8 cellular contexts compared by ENCODE assay signal in the genomic region with DNA sequence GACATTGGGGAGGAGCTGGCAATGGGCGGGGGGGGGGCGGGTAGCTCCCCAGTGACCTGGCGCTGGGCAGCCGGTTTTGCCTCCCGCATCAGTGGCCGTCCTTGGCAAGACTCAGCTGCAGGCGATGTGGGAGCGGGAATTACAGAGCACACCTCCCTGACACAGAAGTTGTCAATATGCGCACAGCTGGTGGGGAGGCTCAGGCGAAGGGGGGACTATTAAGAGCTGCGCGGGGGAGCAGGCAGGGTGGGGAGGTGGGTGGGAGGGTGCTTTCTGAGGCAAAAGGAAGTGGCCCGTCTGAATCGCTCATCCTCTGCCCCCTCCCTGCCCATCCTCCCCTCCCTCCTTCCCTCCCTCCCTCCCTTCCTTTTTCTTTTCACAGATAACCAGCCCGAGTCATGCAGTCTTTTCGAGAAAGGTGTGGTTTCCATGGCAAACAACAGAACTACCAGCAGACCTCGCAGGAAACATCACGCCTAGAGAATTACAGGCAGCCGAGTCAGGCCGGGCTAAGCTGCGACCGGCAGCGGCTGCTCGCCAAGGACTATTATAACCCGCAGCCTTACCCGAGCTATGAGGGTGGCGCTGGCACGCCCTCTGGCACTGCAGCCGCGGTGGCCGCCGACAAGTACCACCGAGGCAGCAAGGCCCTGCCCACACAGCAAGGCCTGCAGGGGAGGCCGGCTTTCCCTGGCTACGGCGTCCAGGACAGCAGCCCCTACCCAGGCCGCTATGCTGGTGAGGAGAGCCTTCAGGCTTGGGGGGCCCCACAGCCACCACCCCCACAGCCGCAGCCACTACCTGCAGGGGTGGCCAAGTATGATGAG. TPM values are rescaled to one million over a fixed set of nuclear protein-coding genes. Genes with fewer than 3 reads are reported as not detected.
DNase-seq lines count a peak whose midpoint lies in the region; ATAC-seq and TF ChIP-seq lines count a peak whose summit lies in the region.

No MANE protein-coding gene starts in this region.

- no peaks in the 10 kb centered on the region for H3K36me3 Mint-ChIP-seq in WTC11
- H3K36me3 Mint-ChIP-seq in natural killer cell treated with Interleukin-12 subunit alpha and Interleukin-12 subunit beta and Interleukin-15 and Interleukin-18, amount 100 ng/mL, for 72 hours, result no peaks in the 10 kb centered on the region

- H3K27me3 ChIP-seq in dorsolateral prefrontal cortex, result no peaks in the 10 kb centered on the region
- H3K27me3 ChIP-seq in aorta (ENCODE audit: control insufficient read depth in 1 of 2, insufficient read depth in 2 of 2, low read length in 1 of 2), result no peaks in the 10 kb centered on the region

- peaks cover 41% of the 10 kb centered on the region for H3K4me1 Mint-ChIP-seq in WTC11
- H3K4me1 Mint-ChIP-seq in natural killer cell treated with Interleukin-12 subunit alpha and Interleukin-12 subunit beta and Interleukin-15 and Interleukin-18, amount 100 ng/mL, for 72 hours (ENCODE audit: low read depth in 2 of 2), result peaks cover 24% of the 10 kb centered on the region in 2 donors

- peak; percentile 62 for ATAC-seq in HG02678 (IDR thresholded peaks at IDR 0.05; ENCODE audit: unreplicated experiment)
- ATAC-seq in WTC11, result peak; percentile 42
- peak; percentile 77 to 83 for ATAC-seq in natural killer cell treated with Interleukin-12 subunit alpha and Interleukin-12 subunit beta and Interleukin-15 and Interleukin-18, amount 100 ng/mL, for 72 hours
- no peak for ATAC-seq in GM21737 (IDR thresholded peaks at IDR 0.05; ENCODE audit: unreplicated experiment)
- ATAC-seq in aorta (ENCODE audit: low FRiP score), result no peak

- intact Hi-C loops in dorsolateral prefrontal cortex (cut with DNase I) (loop anchor here in 1 of 2 donors (5.0 kb wide), 1 partner anchor 110 kb away; a partner anchor contains a TSS), aorta (cut with DNase I) (no loop called here)

- peak overlapping the region; percentile 55 to 96 (median 85) for H3K27ac ChIP-seq in dorsolateral prefrontal cortex
- H3K27ac ChIP-seq in aorta (ENCODE audit: low read depth in 1 of 2, low read length in 2 of 2), result no peak overlapping the region

- TF ChIP-seq CTCF in WTC11 (IDR thresholded peaks at IDR 0.05), result no peak
- TF ChIP-seq CTCF in dorsolateral prefrontal cortex (IDR thresholded peaks at IDR 0.05 in 54 of 56, conservative IDR thresholded peaks at IDR 0.05 in 2 of 56; ENCODE audit: low read depth in 1 of 56, partially characterized antibody in 56 of 56), result peak in 40 of 56 donors; percentile 11 to 52 (median 22)

- no peaks in the 10 kb centered on the region for H3K4me1 ChIP-seq in aorta (ENCODE audit: control insufficient read depth in 1 of 2, insufficient read depth in 2 of 2, low read length in 2 of 2)

- DNase-seq in WTC11 (ENCODE audit: low spot score), result peak; percentile 36
- peak in 9 of 10 donors; percentile 58 to 78 (median 73) for DNase-seq in dorsolateral prefrontal cortex
- no peak for DNase-seq in natural killer cell treated with Interleukin-12 subunit alpha and Interleukin-12 subunit beta and Interleukin-15 and Interleukin-18, amount 100 ng/mL, for 72 hours (ENCODE audit: low spot score)
- no peak for DNase-seq in aorta
- DNase-seq in DMS79 treated with DMSO at 0.1 percent for 48 hours (lab: John Stamatoyannopoulos, UW), result no peak
- no peak for DNase-seq in NCI-H128 (lab: John Stamatoyannopoulos, UW; ENCODE audit: unreplicated experiment)

- WGBS in aorta, 2 donors, result 66 to 74% methylated on average over 37 to 38 of the region's 38 CpGs

- no peak overlapping the region for H3K27ac Mint-ChIP-seq in WTC11
- peak overlapping the region in 1 of 2 donors; percentile 50 for H3K27ac Mint-ChIP-seq in natural killer cell treated with Interleukin-12 subunit alpha and Interleukin-12 subunit beta and Interleukin-15 and Interleukin-18, amount 100 ng/mL, for 72 hours

- no peaks in the 10 kb centered on the region for H3K9me3 ChIP-seq in aorta (ENCODE audit: control insufficient read depth, low read length)

- H3K4me3 Mint-ChIP-seq in WTC11, result peak overlapping the region; percentile 49
- H3K4me3 Mint-ChIP-seq in natural killer cell treated with Interleukin-12 subunit alpha and Interleukin-12 subunit beta and Interleukin-15 and Interleukin-18, amount 100 ng/mL, for 72 hours, result peak overlapping the region; percentile 30

- H3K27me3 Mint-ChIP-seq in WTC11 (ENCODE audit: low read depth), result peaks cover 33% of the 10 kb centered on the region
- H3K27me3 Mint-ChIP-seq in natural killer cell treated with Interleukin-12 subunit alpha and Interleukin-12 subunit beta and Interleukin-15 and Interleukin-18, amount 100 ng/mL, for 72 hours, result no peaks in the 10 kb centered on the region

- no peaks in the 10 kb centered on the region for H3K36me3 ChIP-seq in aorta (ENCODE audit: control insufficient read depth in 1 of 2, insufficient read depth in 2 of 2, low read length in 1 of 2)

- no peaks in the 10 kb centered on the region for H3K9me3 Mint-ChIP-seq in WTC11
- no peaks in the 10 kb centered on the region for H3K9me3 Mint-ChIP-seq in natural killer cell treated with Interleukin-12 subunit alpha and Interleukin-12 subunit beta and Interleukin-15 and Interleukin-18, amount 100 ng/mL, for 72 hours

- POLR2A ChIA-PET in WTC11 (lab: Charles Lee), result interaction anchor here (1.0 kb wide), 1 partner anchor 10 kb away, joined by 3 read pairs; no protein-coding TSS in a partner anchor

- CTCF ChIA-PET in WTC11 (lab: Charles Lee), result interaction anchor here (0.6 to 1.9 kb wide), 14 partner anchors 9 to 126 kb away, joined by 3 to 6 read pairs (median 4); no protein-coding TSS in a partner anchor

- H3K4me3 ChIP-seq in dorsolateral prefrontal cortex (peak overlapping the region in 17 of 59 donors; percentile 0 to 36 (median 23)), aorta (ENCODE audit: low read length in 2 of 2) (no peak overlapping the region)

TF ChIP-seq in WTC11, 78 proteins besides CTCF, POLR2A, EP300 and RAD21:
- TF ChIP-seq ZNF317 (CRISPR knock-in tag; IDR thresholded peaks at IDR 0.05; ENCODE audit: borderline replicate concordance, low read depth), result no peak
- TF ChIP-seq, protein P1, sequence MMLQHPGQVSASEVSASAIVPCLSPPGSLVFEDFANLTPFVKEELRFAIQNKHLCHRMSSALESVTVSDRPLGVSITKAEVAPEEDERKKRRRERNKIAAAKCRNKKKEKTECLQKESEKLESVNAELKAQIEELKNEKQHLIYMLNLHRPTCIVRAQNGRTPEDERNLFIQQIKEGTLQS (CRISPR knock-in tag; conservative IDR thresholded peaks at IDR 0.05), result no peak

RNA-seq across cellular contexts. Expression of a gene that starts 44.0 kb away (rescaled TPM):
- 72.3 to 93.7 TPM (median 76.7 TPM) in 3 replicates for total RNA-seq in WTC11 (2021)
- 100 to 1,000 TPM in 84 of 120 experiments, 10 to 100 TPM in 36; 57.2 to 359 (median 120) TPM for total RNA-seq in dorsolateral prefrontal cortex
- 10 to 100 TPM; 55.8 to 73.5 TPM for total RNA-seq in natural killer cell treated with Interleukin-12 subunit alpha and Interleukin-12 subunit beta and Interleukin-15 and Interleukin-18, amount 100 ng/mL, for 72 hours
- 100 to 1,000 TPM in 1 of 2 donors, 10 to 100 TPM in 1; 23.6 to 103 TPM for total RNA-seq in aorta
- polyA plus RNA-seq in aorta, result 10 to 100 TPM; 24.0 to 24.7 TPM

Comparison
In these comparisons a context has a peak if more than half of its experiments do, and no peak if none do; other contexts are left out.
1. ATAC-seq: peak in HG02678 (single experiment), WTC11 (single experiment) and natural killer cell treated with Interleukin-12 subunit alpha and Interleukin-12 subunit beta and Interleukin-15 and Interleukin-18, amount 100 ng/mL, for 72 hours (2 of 2); none in GM21737 (single experiment) and aorta (single experiment).
2. DNase-seq: peak in WTC11 (single experiment) and dorsolateral prefrontal cortex (9 of 10); none in natural killer cell treated with Interleukin-12 subunit alpha and Interleukin-12 subunit beta and Interleukin-15 and Interleukin-18, amount 100 ng/mL, for 72 hours (single experiment), aorta (0 of 2), DMS79 treated with DMSO at 0.1 percent for 48 hours (single experiment) and NCI-H128 (single experiment).
3. H3K27ac ChIP-seq: peak in dorsolateral prefrontal cortex (59 of 59); none in aorta (0 of 2).